Comparison of ENCODE assay signal across 21 cellular contexts in genomic region chr6:39421383-39422225, GRCh38.
DNase-seq lines count a peak whose midpoint lies in the region; ATAC-seq and TF ChIP-seq lines count a peak whose summit lies in the region.
"Had no signal": no experiment of that assay in that cellular context is flagged by ENCODE, and none has a peak within 500 bp of the region (broad histone marks: within the 10 kb centered on the region; RNA-seq: fewer than 3 reads in every experiment).

No MANE protein-coding gene starts in this region.

- peak overlapping the region; percentile 60 to 74 for H3K27ac ChIP-seq in coronary artery
- H3K27ac ChIP-seq in sigmoid colon, result peak overlapping the region; percentile 59 to 79 (median 76)
- H3K27ac ChIP-seq: A549, hepatocyte had no signal

- H3K4me1 ChIP-seq in sigmoid colon, result peaks cover 0 to 45% (median 33%) of the 10 kb centered on the region in 4 donors

- no peak for TF ChIP-seq EP300 in sigmoid colon (IDR thresholded peaks at IDR 0.05)

- WGBS in sigmoid colon, 2 donors, result 82 to 83% methylated on average over 11 of the region's 11 CpGs

- no peaks in the 10 kb centered on the region for H3K9me3 ChIP-seq in sigmoid colon
- H3K9me3 ChIP-seq: A549 had no signal

- H3K36me3 ChIP-seq in sigmoid colon, result no peaks in the 10 kb centered on the region

- ATAC-seq in left cardiac atrium, result peak; percentile 55 to 58
- ATAC-seq in GM19467 (IDR thresholded peaks at IDR 0.05; ENCODE audit: unreplicated experiment), result no peak
- no peak for ATAC-seq in GM18502 (IDR thresholded peaks at IDR 0.05; ENCODE audit: poor library complexity, unreplicated experiment)
- ATAC-seq: A549; activated CD8-positive, alpha-beta T cell treated with anti-CD3 and anti-CD28 coated beads for 36 hours; stimulated activated naive CD8-positive, alpha-beta T cell treated with anti-CD3 and anti-CD28 coated beads, Interleukin-15, Interleukin-2, amounts not matched to agents 100 U/mL and 50 U/mL, for 24 hours had no signal

- H3K4me3 ChIP-seq in AG10803 (ENCODE audit: low read length) (no peak overlapping the region), coronary artery (no peak overlapping the region), sigmoid colon (no peak overlapping the region)
- H3K4me3 ChIP-seq: A549, hepatocyte had no signal

- intact Hi-C loops in left cardiac atrium (cut with DNase I) (no loop called here), sigmoid colon (cut with DNase I) (no loop called here)

- DNase-seq in AG10803 (ENCODE audit: low read depth) (peak; percentile 60), coronary artery (ENCODE audit: low spot score) (no peak), left cardiac atrium (no peak), sigmoid colon (no peak), G401 (ENCODE audit: low spot score) (no peak), iPS-NIHi7 (ENCODE audit: extremely low spot score) (no peak)
- DNase-seq: activated B cell treated with CpG ODN at 0.5 μM for 24 hours; activated CD8-positive, alpha-beta T cell treated with anti-CD3 and anti-CD28 coated beads for 36 hours; activated naive CD4-positive, alpha-beta T cell treated with anti-CD3 and anti-CD28 coated beads for 36 hours; activated T-cell treated with anti-CD3 and anti-CD28 coated beads, Interleukin-2, amount 50 U/mL, for 1 hour; C1 segment of cervical spinal cord; NCI-H1105; NCI-H2081; NCI-H446 treated with DMSO at 0.1 percent for 48 hours; NK-92 treated with Interleukin-12 subunit alpha and Interleukin-12 subunit beta, amount 100 ng/mL, for 24 hours; posterior cingulate gyrus; stimulated activated naive CD8-positive, alpha-beta T cell treated with anti-CD3 and anti-CD28 coated beads, Interleukin-15, Interleukin-2, amounts not matched to agents 100 U/mL and 50 U/mL, for 24 hours had no signal

- no peaks in the 10 kb centered on the region for H3K27me3 ChIP-seq in sigmoid colon
- H3K27me3 ChIP-seq: hepatocyte had no signal

- TF ChIP-seq CTCF in AG10803 (conservative IDR thresholded peaks at IDR 0.05; ENCODE audit: low read length), result no peak
- no peak for TF ChIP-seq CTCF in coronary artery (IDR thresholded peaks at IDR 0.05)
- TF ChIP-seq CTCF in sigmoid colon (IDR thresholded peaks at IDR 0.05), result no peak

- no peak for TF ChIP-seq POLR2A in sigmoid colon (IDR thresholded peaks at IDR 0.05)

- in situ Hi-C loops in G401 (cut with HindIII; ENCODE audit: low sequenced_read_pairs), result no loop called here

Comparison
In these comparisons a context has a peak if more than half of its experiments do, and no peak if none do; other contexts are left out.
1. ATAC-seq: peak in left cardiac atrium (2 of 2); none in GM19467 (single experiment) and GM18502 (single experiment).